Comparison of ENCODE assay signal across 13 cellular contexts in the genomic region with DNA sequence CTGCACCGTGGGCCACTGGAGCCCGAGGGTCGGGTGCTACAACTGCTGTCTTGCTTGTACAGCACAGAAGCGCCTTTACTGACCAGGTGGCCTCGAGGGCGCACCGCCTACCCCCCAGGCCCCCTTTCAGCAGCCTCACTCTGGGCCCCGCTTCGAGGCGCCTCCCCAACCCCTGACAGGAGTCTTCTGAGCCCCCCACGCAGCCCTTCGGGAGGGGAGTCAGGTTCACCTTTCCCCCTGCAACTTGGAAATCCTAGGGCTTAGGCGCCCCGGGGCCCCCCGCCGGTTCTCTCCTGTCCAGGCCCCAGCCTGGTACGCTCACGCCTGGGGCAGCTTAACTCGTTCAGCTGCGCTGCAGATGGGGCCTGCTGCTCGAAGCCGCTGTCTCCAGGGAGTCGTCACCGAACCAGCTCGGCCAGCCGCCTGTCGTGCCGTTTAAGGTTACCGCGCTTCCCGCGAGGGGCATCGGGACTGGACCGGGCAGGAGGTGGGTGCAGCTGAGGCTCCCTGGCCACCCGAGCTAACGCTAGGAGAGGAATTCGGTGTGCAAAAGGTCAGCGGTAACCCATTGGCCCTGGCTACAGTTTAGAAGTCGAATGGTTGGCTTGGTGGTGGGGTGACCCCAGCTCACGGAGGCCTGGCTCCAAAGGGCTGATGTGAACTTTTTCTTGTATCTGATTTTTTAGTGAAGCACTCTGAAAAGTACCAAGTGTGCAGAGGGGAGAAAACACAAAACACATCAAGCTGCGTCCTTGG. TPM values are rescaled to one million over a fixed set of nuclear protein-coding genes. Genes with fewer than 3 reads are reported as not detected.
DNase-seq lines count a peak whose midpoint lies in the region; ATAC-seq and TF ChIP-seq lines count a peak whose summit lies in the region.
"Had no signal": no experiment of that assay in that cellular context is flagged by ENCODE, and none has a peak within 500 bp of the region (broad histone marks: within the 10 kb centered on the region; RNA-seq: fewer than 3 reads in every experiment).

No MANE protein-coding gene starts in this region.

- H3K4me1 ChIP-seq in mesendoderm (ENCODE audit: control insufficient read depth, low read depth, low read length) = no peaks in the 10 kb centered on the region
- peaks cover 39% of the 10 kb centered on the region for H3K4me1 ChIP-seq in vagina

- H2BK15ac ChIP-seq in mesendoderm (replicated peaks; ENCODE audit: low read depth) = no peak overlapping the region

- H3K4me3 ChIP-seq in mesendoderm (ENCODE audit: low read length) (no peak overlapping the region), vagina (no peak overlapping the region)

- no peaks in the 10 kb centered on the region for H3K4me1 Mint-ChIP-seq in Calu3 (ENCODE audit: low read depth, unreplicated experiment)
- no peaks in the 10 kb centered on the region for H3K4me1 Mint-ChIP-seq in activated T-helper 17 cell treated with anti-CD3 and anti-CD28 coated beads, Interleukin-2, amount 50 U/mL, for 72 hours

- H3K27me3 ChIP-seq in mesendoderm (ENCODE audit: insufficient read depth, low read length, poor library complexity) (peaks cover 4% of the 10 kb centered on the region), vagina (peaks cover 8% of the 10 kb centered on the region)
- H3K27me3 ChIP-seq: gastroesophageal sphincter had no signal

- intact Hi-C loops in Calu3 (cut with micrococcal nuclease; ENCODE audit: unreplicated experiment) (loop anchor here (10.0 kb wide), 1 partner anchor 52 kb away; no protein-coding TSS in a partner anchor), vagina (cut with DNase I) (loop anchor here (5.0 to 10.0 kb wide), 3 partner anchors 59 to 429 kb away; a partner anchor contains a TSS)

- H3K9ac ChIP-seq in mesendoderm (ENCODE audit: low read length) = no peak overlapping the region

- no peaks in the 10 kb centered on the region for H3K27me3 Mint-ChIP-seq in Calu3 (ENCODE audit: unreplicated experiment)
- H3K27me3 Mint-ChIP-seq in activated T-helper 17 cell treated with anti-CD3 and anti-CD28 coated beads, Interleukin-2, amount 50 U/mL, for 72 hours = no peaks in the 10 kb centered on the region
- H3K27me3 Mint-ChIP-seq: activated B cell treated with CpG ODN at 0.5 μM for 24 hours had no signal

- CTCF ChIA-PET in Calu3 (lab: Charles Lee) = no interaction called here

- no peak overlapping the region for H3K23ac ChIP-seq in mesendoderm (ENCODE audit: low read length)

- TF ChIP-seq CTCF in 22Rv1 (IDR thresholded peaks at IDR 0.05) (no peak), Calu3 (IDR thresholded peaks at IDR 0.05; ENCODE audit: unreplicated experiment) (no peak), vagina (IDR thresholded peaks at IDR 0.05) (no peak)

- H3K79me1 ChIP-seq in mesendoderm (ENCODE audit: low read length) = no peaks in the 10 kb centered on the region

- H4K5ac ChIP-seq in mesendoderm (ENCODE audit: low read length) = no peak overlapping the region

- H2AK5ac ChIP-seq in mesendoderm (ENCODE audit: low read length) = no peak overlapping the region

- no peaks in the 10 kb centered on the region for H3K36me3 ChIP-seq in mesendoderm (ENCODE audit: control insufficient read depth, insufficient read depth, low read length)
- no peaks in the 10 kb centered on the region for H3K36me3 ChIP-seq in vagina
- H3K36me3 ChIP-seq: gastroesophageal sphincter, lower lobe of right lung had no signal

- no peaks in the 10 kb centered on the region for H3K79me2 ChIP-seq in mesendoderm (ENCODE audit: control insufficient read depth, insufficient read depth, low read length)

- no peak overlapping the region for H3K18ac ChIP-seq in mesendoderm (ENCODE audit: low read length)

- peak overlapping the region; percentile 64 for H3K56ac ChIP-seq in mesendoderm (ENCODE audit: low read length)

- H3K36me3 Mint-ChIP-seq in Calu3 (ENCODE audit: insufficient read depth, unreplicated experiment) = peaks cover 24% of the 10 kb centered on the region
- no peaks in the 10 kb centered on the region for H3K36me3 Mint-ChIP-seq in activated T-helper 17 cell treated with anti-CD3 and anti-CD28 coated beads, Interleukin-2, amount 50 U/mL, for 72 hours (ENCODE audit: low read depth)

- H3K27ac ChIP-seq in 22Rv1 = peak overlapping the region; percentile 94
- H3K27ac ChIP-seq in mesendoderm (ENCODE audit: low read depth, low read length) = no peak overlapping the region
- H3K27ac ChIP-seq in vagina = no peak overlapping the region

- peak overlapping the region; percentile 54 for H3K4me3 Mint-ChIP-seq in Calu3 (ENCODE audit: low read depth, unreplicated experiment)
- H3K4me3 Mint-ChIP-seq in activated T-helper 17 cell treated with anti-CD3 and anti-CD28 coated beads, Interleukin-2, amount 50 U/mL, for 72 hours = peak overlapping the region; percentile 20

- H2BK120ac ChIP-seq in mesendoderm (ENCODE audit: low read depth, low read length) = no peak overlapping the region

- no peak overlapping the region for H3K4me2 ChIP-seq in mesendoderm (ENCODE audit: low read length)

- no peak for DNase-seq in Calu3
- peak; percentile 26 for DNase-seq in mesendoderm
- no peak for DNase-seq in vagina (ENCODE audit: extremely low spot score in 2 of 2)
- no peak for DNase-seq in NCI-H2171 (lab: John Stamatoyannopoulos, UW)
- DNase-seq in NCI-H510A (lab: John Stamatoyannopoulos, UW) = no peak
- no peak for DNase-seq in stimulated activated CD4-positive, alpha-beta T cell treated with anti-CD3 and anti-CD28 coated beads, Interleukin-4, amount 100 ng/mL, for 1 hour
- DNase-seq: activated B cell treated with CpG ODN at 0.5 μM for 24 hours; lower lobe of right lung; NCI-H345; stimulated activated CD4-positive, alpha-beta T cell treated with anti-CD3 and anti-CD28 coated beads, Interleukin-4, amount 100 ng/mL, for 4 hours had no signal

- no peak overlapping the region for H2BK5ac ChIP-seq in mesendoderm (ENCODE audit: low read length)

- H4K8ac ChIP-seq in mesendoderm (ENCODE audit: low read depth, low read length) = no peak overlapping the region

- no TSS peak for BruUV-seq in Calu3 (replicated peaks; lab: Mats Ljungman, UMichigan)

- no peak for ATAC-seq in activated T-helper 17 cell treated with anti-CD3 and anti-CD28 coated beads, Interleukin-2, amount 50 U/mL, for 72 hours (replicated peaks)
- ATAC-seq: gastroesophageal sphincter, lower lobe of right lung had no signal

- peak overlapping the region; percentile 52 for H3K27ac Mint-ChIP-seq in Calu3 (ENCODE audit: unreplicated experiment)
- H3K27ac Mint-ChIP-seq in activated T-helper 17 cell treated with anti-CD3 and anti-CD28 coated beads, Interleukin-2, amount 50 U/mL, for 72 hours = no peak overlapping the region
- H3K27ac Mint-ChIP-seq: activated B cell treated with CpG ODN at 0.5 μM for 24 hours had no signal

- WGBS in mesendoderm (ENCODE audit: extremely low coverage, insufficient coverage, low lambda C conversion rate) = no CpG with 5 or more reads among the region's 41 CpGs

- no peak overlapping the region for H3K4ac ChIP-seq in mesendoderm (ENCODE audit: low read depth, low read length)

- no peaks in the 10 kb centered on the region for H3K9me3 ChIP-seq in vagina
- H3K9me3 ChIP-seq: gastroesophageal sphincter, lower lobe of right lung had no signal

- H3K9me3 Mint-ChIP-seq in Calu3 (ENCODE audit: low read depth, unreplicated experiment) = no peaks in the 10 kb centered on the region
- no peaks in the 10 kb centered on the region for H3K9me3 Mint-ChIP-seq in activated T-helper 17 cell treated with anti-CD3 and anti-CD28 coated beads, Interleukin-2, amount 50 U/mL, for 72 hours
- H3K9me3 Mint-ChIP-seq: activated B cell treated with CpG ODN at 0.5 μM for 24 hours had no signal

- no peak for TF ChIP-seq POLR2A in vagina (IDR thresholded peaks at IDR 0.05)

RNA-seq across cellular contexts. Expression of a gene that starts 58.9 kb away (rescaled TPM):
- total RNA-seq in Calu3 (2022) (20.6 and 21.1 TPM in 2 replicates), vagina (19.9 TPM)
- total RNA-seq in activated T-helper 17 cell treated with anti-CD3 and anti-CD28 coated beads, Interleukin-2, amount 50 U/mL, for 72 hours = 10 to 100 TPM; 38.9 to 63.2 TPM
- 14.6 TPM for polyA plus RNA-seq in mesendoderm (2013, experiment 1 of 2)
- polyA plus RNA-seq in mesendoderm (2013, experiment 2 of 2) = 14.9 TPM
